Comparison of ENCODE assay signal across 1 cellular context in genomic region chr1:35186239-35186638, GRCh38.
TF ChIP-seq lines count a peak whose summit lies in the region.

No MANE protein-coding gene starts in this region.

TF ChIP-seq in neural cell, 6 proteins besides CTCF, POLR2A, EP300 and RAD21 (continued from another document):
- no peak for TF ChIP-seq TAF1 (IDR thresholded peaks at IDR 0.05; ENCODE audit: low read depth)
- TF ChIP-seq EZH2 (IDR thresholded peaks at IDR 0.05; ENCODE audit: borderline replicate concordance, insufficient read depth, low read length, poor library complexity, severe bottlenecking), result no peak
- no peak for TF ChIP-seq SMC3 (conservative IDR thresholded peaks at IDR 0.05; ENCODE audit: poor library complexity)
- TF ChIP-seq POLR2AphosphoS5 (IDR thresholded peaks at IDR 0.05), result no peak
- TF ChIP-seq MXI1 (conservative IDR thresholded peaks at IDR 0.05; ENCODE audit: poor library complexity, severe bottlenecking), result no peak
